8 cellular contexts compared by ENCODE assay signal in the genomic region with DNA sequence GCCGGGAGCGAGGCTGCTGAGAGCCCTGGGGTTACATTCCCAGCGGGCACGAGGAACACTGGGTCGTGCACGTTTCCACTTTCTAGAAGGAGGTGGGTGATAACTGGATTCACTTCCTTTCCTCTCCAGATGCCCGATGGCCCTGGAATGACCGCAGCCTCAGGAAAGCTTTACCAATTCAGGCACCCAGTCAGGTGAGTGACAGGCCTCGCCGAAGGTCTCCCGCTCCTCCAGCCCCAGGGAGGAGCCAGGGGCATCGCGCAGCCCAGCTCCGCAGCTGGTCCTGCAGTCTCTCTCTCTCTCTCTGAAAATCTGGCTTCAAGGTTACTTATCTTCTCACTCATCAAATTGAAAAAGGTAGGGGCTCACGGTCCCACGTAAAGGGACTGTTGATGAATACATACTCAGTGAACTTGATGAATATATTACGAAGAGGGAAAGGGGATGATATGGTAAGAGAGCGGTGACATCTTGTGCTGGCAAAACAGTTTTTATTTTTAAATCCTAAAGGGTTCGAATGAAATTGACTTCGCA. TPM values are rescaled to one million over a fixed set of nuclear protein-coding genes. Genes with fewer than 3 reads are reported as not detected.
DNase-seq lines count a peak whose midpoint lies in the region; ATAC-seq and TF ChIP-seq lines count a peak whose summit lies in the region.

No MANE protein-coding gene starts in this region.

- TF ChIP-seq CTCF in brain microvascular endothelial cell (IDR thresholded peaks at IDR 0.05; ENCODE audit: low read depth, low read length, missing control alignments): no peak

- POLR2A ChIA-PET in CD8-positive, alpha-beta memory T cell (lab: Charles Lee): no interaction called here
- POLR2A ChIA-PET in naive thymus-derived CD8-positive, alpha-beta T cell (lab: Charles Lee): no interaction called here

- peaks cover 12 to 27% (median 13%) of the 10 kb centered on the region in 3 donors for H3K4me1 Mint-ChIP-seq in CD8-positive, alpha-beta memory T cell
- H3K4me1 Mint-ChIP-seq in naive thymus-derived CD8-positive, alpha-beta T cell: peaks cover 5 to 21% (median 19%) of the 10 kb centered on the region in 4 donors

- no peak overlapping the region for H3K27ac ChIP-seq in CD8-positive, alpha-beta memory T cell (ENCODE audit: low read depth, low read length)
- H3K27ac ChIP-seq in HUES6 (ENCODE audit: low read depth, low read length): no peak overlapping the region
- no peak overlapping the region for H3K27ac ChIP-seq in brain microvascular endothelial cell

- no peak for DNase-seq in CD8-positive, alpha-beta memory T cell
- DNase-seq in brain microvascular endothelial cell: no peak
- DNase-seq in naive thymus-derived CD8-positive, alpha-beta T cell: no peak
- no peak for DNase-seq in inferior parietal cortex (ENCODE audit: extremely low spot score)
- DNase-seq in RKO (ENCODE audit: low spot score): no peak
- DNase-seq in CD1c-positive myeloid dendritic cell (ENCODE audit: extremely low spot score): no peak

- peaks cover 8% of the 10 kb centered on the region for H3K4me1 ChIP-seq in CD8-positive, alpha-beta memory T cell (ENCODE audit: insufficient read depth, low read length)
- H3K4me1 ChIP-seq in HUES6 (ENCODE audit: control insufficient read depth, insufficient read depth, low read length): no peaks in the 10 kb centered on the region

- H3K9me3 ChIP-seq in CD8-positive, alpha-beta memory T cell (ENCODE audit: low read length): no peaks in the 10 kb centered on the region
- H3K9me3 ChIP-seq in HUES6 (ENCODE audit: control insufficient read depth, insufficient read depth, low read depth, low read length): no peaks in the 10 kb centered on the region

- in situ Hi-C loops in brain microvascular endothelial cell (cut with HindIII; ENCODE audit: low pct_ligation_motif_present, low sequenced_read_pairs): no loop called here

- no peaks in the 10 kb centered on the region for H3K9me3 Mint-ChIP-seq in CD8-positive, alpha-beta memory T cell
- H3K9me3 Mint-ChIP-seq in naive thymus-derived CD8-positive, alpha-beta T cell: no peaks in the 10 kb centered on the region

- H3K36me3 ChIP-seq in CD8-positive, alpha-beta memory T cell (ENCODE audit: insufficient read depth, low read length): no peaks in the 10 kb centered on the region
- H3K36me3 ChIP-seq in HUES6 (ENCODE audit: control insufficient read depth, insufficient read depth, low read length): no peaks in the 10 kb centered on the region
- no peaks in the 10 kb centered on the region for H3K36me3 ChIP-seq in brain microvascular endothelial cell (replicated peaks)

- CTCF ChIA-PET in CD8-positive, alpha-beta memory T cell (lab: Charles Lee): no interaction called here

- H3K36me3 Mint-ChIP-seq in CD8-positive, alpha-beta memory T cell: peaks cover 0 to under 1% (median 0%) of the 10 kb centered on the region in 3 donors
- H3K36me3 Mint-ChIP-seq in naive thymus-derived CD8-positive, alpha-beta T cell: peaks cover 0 to 5% (median 0%) of the 10 kb centered on the region in 3 donors

- H3K27me3 ChIP-seq in CD8-positive, alpha-beta memory T cell (ENCODE audit: insufficient read depth, low read length, poor library complexity, severe bottlenecking): peaks cover 28% of the 10 kb centered on the region
- H3K27me3 ChIP-seq in HUES6 (ENCODE audit: control insufficient read depth, insufficient read depth, low read length) (peaks cover 66% of the 10 kb centered on the region), brain microvascular endothelial cell (replicated peaks) (peaks cover 23% of the 10 kb centered on the region)

- H3K9ac ChIP-seq in HUES6 (ENCODE audit: low read length): no peak overlapping the region

- H3K27ac Mint-ChIP-seq in CD8-positive, alpha-beta memory T cell: no peak overlapping the region
- H3K27ac Mint-ChIP-seq in naive thymus-derived CD8-positive, alpha-beta T cell: no peak overlapping the region

- ATAC-seq in naive thymus-derived CD8-positive, alpha-beta T cell: no peak
- no peak for ATAC-seq in HG02798 (IDR thresholded peaks at IDR 0.05; ENCODE audit: poor library complexity, unreplicated experiment)

- no peak overlapping the region for H3K4me3 ChIP-seq in CD8-positive, alpha-beta memory T cell (ENCODE audit: low read length)
- H3K4me3 ChIP-seq in HUES6 (ENCODE audit: low read depth, low read length) (peak overlapping the region; percentile 76), brain microvascular endothelial cell (ENCODE audit: low read depth, low read length) (peak overlapping the region; percentile 60)

- H3K27me3 Mint-ChIP-seq in CD8-positive, alpha-beta memory T cell: peaks cover 51 to 65% of the 10 kb centered on the region in 2 donors
- H3K27me3 Mint-ChIP-seq in naive thymus-derived CD8-positive, alpha-beta T cell: peaks cover 31 to 61% (median 57%) of the 10 kb centered on the region in 5 donors

- H3K4me3 Mint-ChIP-seq in CD8-positive, alpha-beta memory T cell: peak overlapping the region in 5 of 7 donors; percentile 32 to 69 (median 58)
- H3K4me3 Mint-ChIP-seq in naive thymus-derived CD8-positive, alpha-beta T cell: peak overlapping the region; percentile 44 to 81 (median 67)

RNA-seq across cellular contexts. Expression of gene RIPPLY2, which starts 0.9 kb away (rescaled TPM):
- total RNA-seq in CD8-positive, alpha-beta memory T cell: not detected
- not detected for polyA plus RNA-seq in CD8-positive, alpha-beta memory T cell
- total RNA-seq in naive thymus-derived CD8-positive, alpha-beta T cell: not detected
- polyA plus RNA-seq in naive thymus-derived CD8-positive, alpha-beta T cell: not detected

RNA-seq across cellular contexts. Expression of gene CYB5R4, which starts 5.5 kb away (rescaled TPM):
- total RNA-seq in CD8-positive, alpha-beta memory T cell: 10 to 100 TPM; 31.6 to 33.6 TPM
- 36.0 TPM for polyA plus RNA-seq in CD8-positive, alpha-beta memory T cell
- 10 to 100 TPM; 17.2 to 20.8 TPM for total RNA-seq in naive thymus-derived CD8-positive, alpha-beta T cell
- 10 to 100 TPM; 23.4 to 32.5 (median 26.2) TPM for polyA plus RNA-seq in naive thymus-derived CD8-positive, alpha-beta T cell
